Comparison of ENCODE assay signal across 35 cellular contexts in the genomic region with DNA sequence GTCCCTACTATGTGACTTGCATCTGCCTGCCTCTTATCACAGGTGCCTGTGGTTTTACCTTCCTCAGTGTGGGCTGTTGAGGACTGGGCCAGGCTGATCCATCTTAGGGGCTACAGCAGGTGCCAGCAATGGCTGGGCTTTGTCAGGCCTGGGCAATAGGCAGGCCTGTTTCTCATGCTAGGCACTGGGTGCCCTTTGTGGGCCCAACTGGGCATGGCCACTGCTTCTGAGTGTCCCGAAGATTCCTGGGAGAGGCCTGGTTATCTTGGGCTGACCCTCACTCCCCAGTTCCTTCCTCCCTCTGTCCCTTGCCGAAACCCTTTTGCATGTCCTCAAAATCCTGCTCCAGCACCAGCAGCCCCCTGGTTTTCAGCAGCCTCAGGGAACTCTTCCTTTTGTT.
A peak's percentile ranks its signal among the peaks of the same experiment; 100 is the strongest.
DNase-seq lines count a peak whose midpoint lies in the region; ATAC-seq and TF ChIP-seq lines count a peak whose summit lies in the region.
"Had no signal": no experiment of that assay in that cellular context is flagged by ENCODE, and none has a peak within 500 bp of the region (broad histone marks: within the 10 kb centered on the region; RNA-seq: fewer than 3 reads in every experiment).

No MANE protein-coding gene starts in this region.

- no peaks in the 10 kb centered on the region for H3K27me3 ChIP-seq in right atrium auricular region
- H3K27me3 ChIP-seq: BE2C; BLaER1; BLaER1 treated with 17β-estradiol and CSF1 and Interleukin-3, amounts not matched to agents 10 nM and 100 nM had no signal

- no peaks in the 10 kb centered on the region for H3K4me1 ChIP-seq in right atrium auricular region
- H3K4me1 ChIP-seq: A549; BE2C; BLaER1; BLaER1 treated with 17β-estradiol and CSF1 and Interleukin-3, amounts not matched to agents 10 nM and 100 nM; Caco-2 had no signal

- peaks cover 3% of the 10 kb centered on the region for H3K36me3 Mint-ChIP-seq in chondrocyte (ENCODE audit: low read depth)
- no peaks in the 10 kb centered on the region for H3K36me3 Mint-ChIP-seq in osteocyte (ENCODE audit: unreplicated experiment)
- H3K36me3 Mint-ChIP-seq: CD14-positive monocyte; CD4-positive, alpha-beta memory T cell; CD4-positive, CD25-positive, alpha-beta regulatory T cell; CD8-positive, alpha-beta T cell had no signal

- H3K4me3 Mint-ChIP-seq in chondrocyte (ENCODE audit: unreplicated experiment) (no peak overlapping the region), osteocyte (ENCODE audit: unreplicated experiment) (no peak overlapping the region)
- H3K4me3 Mint-ChIP-seq: B cell; CD14-positive monocyte; CD4-positive, alpha-beta memory T cell; CD4-positive, alpha-beta T cell; CD4-positive, CD25-positive, alpha-beta regulatory T cell; CD8-positive, alpha-beta memory T cell; CD8-positive, alpha-beta T cell had no signal

- no peak overlapping the region for H3K4me3 ChIP-seq in right atrium auricular region
- H3K4me3 ChIP-seq: A549; BLaER1; BLaER1 treated with 17β-estradiol and CSF1 and Interleukin-3, amounts not matched to agents 10 nM and 100 nM had no signal

- TF ChIP-seq CTCF in right atrium auricular region (IDR thresholded peaks at IDR 0.05) (no peak), chondrocyte (IDR thresholded peaks at IDR 0.05) (no peak), osteocyte (IDR thresholded peaks at IDR 0.05) (no peak)

- H3K4me1 Mint-ChIP-seq in chondrocyte (ENCODE audit: low read depth) (no peaks in the 10 kb centered on the region), osteocyte (ENCODE audit: unreplicated experiment) (no peaks in the 10 kb centered on the region)
- H3K4me1 Mint-ChIP-seq: B cell; CD14-positive monocyte; CD4-positive, alpha-beta memory T cell; CD4-positive, CD25-positive, alpha-beta regulatory T cell; CD8-positive, alpha-beta memory T cell had no signal

- peaks cover 63% of the 10 kb centered on the region for H3K9me3 Mint-ChIP-seq in chondrocyte (ENCODE audit: low read depth)
- peaks cover 60% of the 10 kb centered on the region for H3K9me3 Mint-ChIP-seq in osteocyte (ENCODE audit: unreplicated experiment)

- H3K27ac Mint-ChIP-seq in chondrocyte (ENCODE audit: unreplicated experiment), result no peak overlapping the region
- H3K27ac Mint-ChIP-seq in osteocyte (ENCODE audit: unreplicated experiment), result no peak overlapping the region
- H3K27ac Mint-ChIP-seq: B cell; CD14-positive monocyte; CD4-positive, alpha-beta memory T cell; CD4-positive, alpha-beta T cell; CD4-positive, CD25-positive, alpha-beta regulatory T cell; CD8-positive, alpha-beta memory T cell; CD8-positive, alpha-beta T cell had no signal

- peak; percentile 54 for DNase-seq in right atrium auricular region (ENCODE audit: low spot score)
- no peak for DNase-seq in Right ventricle myocardium inferior (ENCODE audit: missing footprints)
- peak; percentile 51 for DNase-seq in chondrocyte (ENCODE audit: low spot score)
- DNase-seq in mesenteric fat pad (ENCODE audit: low spot score), result peak; percentile 77
- peak; percentile 73 for DNase-seq in osteocyte (ENCODE audit: extremely low spot score, unreplicated experiment)
- no peak for DNase-seq in NOMO-1 treated with DMSO at 0.1 percent for 48 hours (lab: John Stamatoyannopoulos, UW; ENCODE audit: unreplicated experiment)
- DNase-seq in NCI-H1694 (lab: John Stamatoyannopoulos, UW), result no peak
- DNase-seq in dermis blood vessel endothelial cell, result no peak
- DNase-seq: 8988T; ACHN; AML-193; BE2C; C1 segment of cervical spinal cord; Caco-2; Calu3; CD4-positive, alpha-beta memory T cell; CD4-positive, alpha-beta T cell; CD4-positive, CD25-positive, alpha-beta regulatory T cell; CD8-positive, alpha-beta memory T cell; CD8-positive, alpha-beta T cell; COR-L47; DMS 273 treated with DMSO at 0.1 percent for 48 hours; DMS153; DMS53; DMS79; DMS79 treated with DMSO at 0.1 percent for 48 hours; DND-41; EL had no signal

- H3K27me3 Mint-ChIP-seq in chondrocyte (ENCODE audit: low read depth) (no peaks in the 10 kb centered on the region), osteocyte (ENCODE audit: unreplicated experiment) (no peaks in the 10 kb centered on the region)
- H3K27me3 Mint-ChIP-seq: B cell; CD4-positive, alpha-beta memory T cell; CD4-positive, alpha-beta T cell; CD4-positive, CD25-positive, alpha-beta regulatory T cell had no signal

- no peak for ATAC-seq in Right ventricle myocardium inferior
- ATAC-seq: A549; CD8-positive, alpha-beta T cell had no signal

- intact Hi-C loops in Right ventricle myocardium inferior (cut with DNase I), result no loop called here

- peaks cover 0 to 7% of the 10 kb centered on the region in 2 donors for H3K9me3 ChIP-seq in right atrium auricular region
- H3K9me3 ChIP-seq: A549, BE2C, Caco-2 had no signal

- no peaks in the 10 kb centered on the region for H3K36me3 ChIP-seq in right atrium auricular region
- H3K36me3 ChIP-seq: BE2C; BLaER1; BLaER1 treated with 17β-estradiol and CSF1 and Interleukin-3, amounts not matched to agents 10 nM and 100 nM had no signal

- no peak overlapping the region for H3K27ac ChIP-seq in right atrium auricular region
- H3K27ac ChIP-seq: 22Rv1; A549; BLaER1; BLaER1 treated with 17β-estradiol and CSF1 and Interleukin-3, amounts not matched to agents 10 nM and 100 nM; C4-2B had no signal

Comparison
In these comparisons a context has a peak if more than half of its experiments do, and no peak if none do; other contexts are left out.
1. DNase-seq: peak in right atrium auricular region (single experiment), chondrocyte (single experiment), mesenteric fat pad (single experiment) and osteocyte (single experiment); none in Right ventricle myocardium inferior (single experiment), NOMO-1 treated with DMSO at 0.1 percent for 48 hours (single experiment), NCI-H1694 (single experiment) and dermis blood vessel endothelial cell (single experiment).